1 cellular context compared by ENCODE assay signal in the genomic region with DNA sequence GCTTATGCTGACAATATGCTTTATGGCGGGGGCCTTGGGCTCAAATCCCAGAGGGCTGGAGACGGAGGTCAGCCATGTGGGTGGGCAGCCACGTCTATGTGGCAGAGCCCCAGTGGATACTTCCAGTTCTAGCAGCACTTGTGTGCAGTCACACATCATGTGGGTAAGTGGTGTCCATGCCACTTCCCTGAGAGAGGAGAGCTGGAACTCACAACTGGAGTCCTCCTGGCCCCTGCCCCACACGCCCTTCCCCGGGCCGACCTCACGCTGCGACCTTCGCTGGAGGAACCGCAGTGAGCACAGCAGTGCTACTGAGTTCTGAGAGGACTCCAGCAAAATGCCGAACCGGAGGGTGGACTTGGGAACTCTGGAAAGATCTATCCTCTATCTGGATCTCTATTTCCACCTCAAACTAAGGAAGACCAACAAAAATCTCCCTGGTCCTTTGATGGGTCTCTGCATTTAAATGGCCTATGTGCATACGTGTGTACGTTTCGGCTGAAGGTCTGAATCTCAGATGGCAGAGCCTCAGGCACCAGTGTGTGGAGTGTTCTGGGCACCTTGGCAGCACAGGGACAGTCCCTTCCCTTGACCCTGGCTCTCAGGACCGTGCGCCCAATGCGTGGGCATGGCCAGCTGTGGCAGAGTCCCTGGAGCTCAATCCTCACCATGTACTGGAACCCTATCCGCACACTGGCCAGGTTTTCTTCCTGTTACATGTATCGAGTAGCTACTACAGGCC.
TF ChIP-seq lines count a peak whose summit lies in the region.

No MANE protein-coding gene starts in this region.

TF ChIP-seq in H1, 55 proteins besides CTCF, POLR2A, EP300 and RAD21:
- TF ChIP-seq JUN (IDR thresholded peaks at IDR 0.05; ENCODE audit: low read depth, low read length) (no peak), HDAC6 (IDR thresholded peaks at IDR 0.05; ENCODE audit: low read depth, low read length) (no peak), CEBPB (IDR thresholded peaks at IDR 0.05; ENCODE audit: low read depth, low read length) (no peak), TBP (IDR thresholded peaks at IDR 0.05; ENCODE audit: low read depth, low read length) (no peak), CBX8 (IDR thresholded peaks at IDR 0.05; ENCODE audit: borderline replicate concordance, low read depth, low read length) (no peak), SP4 (IDR thresholded peaks at IDR 0.05; ENCODE audit: low read length) (no peak), NRF1 (IDR thresholded peaks at IDR 0.05; ENCODE audit: low read depth, low read length) (no peak), KDM4A (IDR thresholded peaks at IDR 0.05; ENCODE audit: low read depth, low read length, severe bottlenecking) (no peak), POLR2AphosphoS5 (IDR thresholded peaks at IDR 0.05; ENCODE audit: low read depth, low read length) (no peak), SUZ12 (IDR thresholded peaks at IDR 0.05; ENCODE audit: low read length) (no peak), KDM1A (IDR thresholded peaks at IDR 0.05; ENCODE audit: borderline replicate concordance, low read length) (no peak), JUND (IDR thresholded peaks at IDR 0.05; ENCODE audit: low read length) (no peak), SIN3A (conservative IDR thresholded peaks at IDR 0.05 in 1 of 2, IDR thresholded peaks at IDR 0.05 in 1 of 2; ENCODE audit: low read depth in 1 of 2, low read length in 2 of 2) (no peak), POU5F1 (IDR thresholded peaks at IDR 0.05; ENCODE audit: low read depth, low read length) (no peak), RBBP5 (IDR thresholded peaks at IDR 0.05; ENCODE audit: borderline replicate concordance, low read depth, low read length) (no peak), BRCA1 (IDR thresholded peaks at IDR 0.05; ENCODE audit: low read depth, low read length) (no peak)
- TF ChIP-seq, protein P1, sequence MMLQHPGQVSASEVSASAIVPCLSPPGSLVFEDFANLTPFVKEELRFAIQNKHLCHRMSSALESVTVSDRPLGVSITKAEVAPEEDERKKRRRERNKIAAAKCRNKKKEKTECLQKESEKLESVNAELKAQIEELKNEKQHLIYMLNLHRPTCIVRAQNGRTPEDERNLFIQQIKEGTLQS (IDR thresholded peaks at IDR 0.05; ENCODE audit: insufficient read depth, low read depth, low read length): no peak
